In the genomic region with DNA sequence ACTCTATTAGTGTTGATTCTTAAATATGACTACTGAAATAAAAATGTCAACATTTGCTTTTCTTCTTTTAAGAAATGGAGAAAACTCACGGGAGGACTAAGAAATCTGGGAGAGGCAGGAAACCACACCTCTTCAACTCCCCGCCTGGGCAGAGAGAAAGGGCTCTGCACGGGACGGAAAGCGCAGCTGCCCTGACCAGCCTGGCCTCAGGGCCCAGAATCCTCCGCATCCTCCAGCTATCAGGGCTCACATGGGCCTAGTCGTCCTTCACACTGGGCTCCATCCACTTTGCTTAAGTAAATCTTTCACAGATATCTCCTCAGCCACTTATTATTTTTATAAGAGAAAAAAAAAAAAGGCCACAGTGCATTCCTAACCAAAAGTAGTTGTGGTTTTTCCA, we compare ENCODE assay signal across 1 cellular context.
TF ChIP-seq lines count a peak whose summit lies in the region.

No MANE protein-coding gene starts in this region.

TF ChIP-seq in K562, 482 proteins besides CTCF, POLR2A, EP300 and RAD21 (continued from another document):
- no peak for TF ChIP-seq ZNF318 (IDR thresholded peaks at IDR 0.05; ENCODE audit: borderline replicate concordance in 1 of 2, low read depth in 1 of 2)
- TF ChIP-seq, protein P1, sequence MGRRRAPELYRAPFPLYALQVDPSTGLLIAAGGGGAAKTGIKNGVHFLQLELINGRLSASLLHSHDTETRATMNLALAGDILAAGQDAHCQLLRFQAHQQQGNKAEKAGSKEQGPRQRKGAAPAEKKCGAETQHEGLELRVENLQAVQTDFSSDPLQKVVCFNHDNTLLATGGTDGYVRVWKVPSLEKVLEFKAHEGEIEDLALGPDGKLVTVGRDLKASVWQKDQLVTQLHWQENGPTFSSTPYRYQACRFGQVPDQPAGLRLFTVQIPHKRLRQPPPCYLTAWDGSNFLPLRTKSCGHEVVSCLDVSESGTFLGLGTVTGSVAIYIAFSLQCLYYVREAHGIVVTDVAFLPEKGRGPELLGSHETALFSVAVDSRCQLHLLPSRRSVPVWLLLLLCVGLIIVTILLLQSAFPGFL (CRISPR knock-in tag; IDR thresholded peaks at IDR 0.05), result no peak
- TF ChIP-seq ZNF121 (CRISPR knock-in tag; conservative IDR thresholded peaks at IDR 0.05), result no peak
- no peak for TF ChIP-seq POLR2G (IDR thresholded peaks at IDR 0.05; ENCODE audit: low read depth, low read length)
